ENCODE assay signal across 1 cellular context in genomic region chr6:26172496-26172958, GRCh38.
TF ChIP-seq lines count a peak whose summit lies in the region.

No MANE protein-coding gene starts in this region.

TF ChIP-seq in GM23338, 12 proteins besides CTCF, POLR2A, EP300 and RAD21 (continued from another document):
- TF ChIP-seq ZNF462 (CRISPR knock-in tag; IDR thresholded peaks at IDR 0.05) (no peak), ETS1 (IDR thresholded peaks at IDR 0.05) (no peak)
